Comparison of ENCODE assay signal across 13 cellular contexts in the genomic region with DNA sequence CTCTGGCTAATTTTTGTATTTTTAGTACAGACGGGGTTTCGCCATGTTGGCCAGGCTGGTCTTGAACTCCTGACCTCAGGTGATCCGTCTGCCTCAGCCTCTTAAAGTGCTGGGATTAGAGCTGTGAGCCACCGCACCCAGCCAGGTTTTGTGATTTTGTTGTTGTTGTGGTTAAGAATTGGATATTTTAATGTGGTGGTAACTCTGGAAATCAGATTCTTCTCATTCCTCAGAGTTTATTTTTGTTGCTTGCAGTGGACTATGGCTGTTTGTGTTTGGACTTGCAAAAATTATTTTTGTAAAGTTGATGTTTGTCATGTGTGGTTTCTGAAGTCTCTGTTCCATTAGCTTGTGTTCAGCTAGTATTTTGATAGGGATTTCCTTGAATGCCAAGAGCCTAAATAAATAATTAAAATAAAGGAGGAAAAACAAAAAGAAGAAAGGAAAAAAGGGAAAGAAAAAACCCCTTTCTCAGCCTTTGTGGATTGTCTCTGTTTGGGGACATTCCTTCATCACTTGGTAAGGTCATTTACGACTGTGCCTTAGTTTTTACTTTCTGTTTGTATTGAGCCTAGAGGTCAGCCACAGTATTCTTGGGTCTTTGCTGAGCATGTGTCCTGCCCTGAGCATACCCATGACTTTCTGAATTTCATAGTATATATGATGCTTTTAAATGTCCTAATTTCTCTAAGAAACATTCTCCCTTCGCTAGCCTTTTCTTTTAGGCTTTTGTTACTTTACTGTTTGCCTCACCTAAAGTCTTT. TPM values are rescaled to one million over a fixed set of nuclear protein-coding genes. Genes with fewer than 3 reads are reported as not detected.
DNase-seq lines count a peak whose midpoint lies in the region; ATAC-seq, FAIRE-seq and TF ChIP-seq lines count a peak whose summit lies in the region.
"Had no signal": no experiment of that assay in that cellular context is flagged by ENCODE, and none has a peak within 500 bp of the region (broad histone marks: within the 10 kb centered on the region; RNA-seq: fewer than 3 reads in every experiment).

No MANE protein-coding gene starts in this region.

- DNase-seq in AG08396 (ENCODE audit: low spot score) (peak; percentile 28), GM04503 (ENCODE audit: low read depth) (peak; percentile 77), astrocyte (ENCODE audit: low read depth) (peak; percentile 58), left lobe of liver (ENCODE audit: low spot score) (no peak), iPS-NIHi7 (ENCODE audit: extremely low spot score) (no peak), SK-N-DZ (ENCODE audit: low spot score) (no peak), DMS79 (lab: John Stamatoyannopoulos, UW) (no peak)
- DNase-seq: Caco-2; gastrocnemius medialis; NCI-H1092; NCI-H226; stimulated activated naive CD4-positive, alpha-beta T cell had no signal

- FAIRE-seq in astrocyte (lab: Jason Lieb, UNC): no peak

- peak overlapping the region; percentile 10 for H3K27ac ChIP-seq in astrocyte (ENCODE audit: low read depth, low read length)
- H3K27ac ChIP-seq: gastrocnemius medialis had no signal

- H3K9ac ChIP-seq in astrocyte (ENCODE audit: low read length): no peak overlapping the region

- peaks cover 4% of the 10 kb centered on the region for H3K9me3 Mint-ChIP-seq in astrocyte (ENCODE audit: unreplicated experiment)

- no peak for TF ChIP-seq CTCF in astrocyte (IDR thresholded peaks at IDR 0.05; ENCODE audit: insufficient read depth, low read depth, low read length)

- H2AFZ ChIP-seq in astrocyte (ENCODE audit: low read depth, low read length): no peak overlapping the region

- H3K27me3 Mint-ChIP-seq in astrocyte (ENCODE audit: low read depth, unreplicated experiment): no peaks in the 10 kb centered on the region

- no peaks in the 10 kb centered on the region for H3K27me3 ChIP-seq in astrocyte (ENCODE audit: insufficient read depth, low read length)
- H3K27me3 ChIP-seq: gastrocnemius medialis had no signal

- peak overlapping the region; percentile 34 for H3K4me2 ChIP-seq in astrocyte (ENCODE audit: low read length)

- no peaks in the 10 kb centered on the region for H3K36me3 ChIP-seq in astrocyte (ENCODE audit: insufficient read depth, low read length)
- H3K36me3 ChIP-seq: gastrocnemius medialis had no signal

- H3K36me3 Mint-ChIP-seq in astrocyte (ENCODE audit: low read depth, unreplicated experiment): peaks cover 21% of the 10 kb centered on the region

- peak; percentile 67 for ATAC-seq in left lobe of liver
- no peak for ATAC-seq in GM19397 (IDR thresholded peaks at IDR 0.05; ENCODE audit: unreplicated experiment)
- ATAC-seq: gastrocnemius medialis had no signal

- H3K9me3 ChIP-seq in astrocyte (ENCODE audit: insufficient read depth, low read depth, low read length): no peaks in the 10 kb centered on the region
- H3K9me3 ChIP-seq: gastrocnemius medialis had no signal

- H3K79me2 ChIP-seq in astrocyte (ENCODE audit: insufficient read depth, low read length): peaks cover 62% of the 10 kb centered on the region

- H3K4me3 ChIP-seq in astrocyte (ENCODE audit: insufficient read depth, low read depth, low read length): no peak overlapping the region
- H3K4me3 ChIP-seq: gastrocnemius medialis had no signal

- H4K20me1 ChIP-seq in astrocyte (ENCODE audit: insufficient read depth, low read length): peaks cover 19% of the 10 kb centered on the region

- H3K4me1 Mint-ChIP-seq in astrocyte (ENCODE audit: low read depth, unreplicated experiment): peaks cover 15% of the 10 kb centered on the region

- H3K4me3 Mint-ChIP-seq in astrocyte (ENCODE audit: unreplicated experiment): no peak overlapping the region

- no peak overlapping the region for H3K27ac Mint-ChIP-seq in astrocyte (ENCODE audit: unreplicated experiment)

- peaks cover 12% of the 10 kb centered on the region for H3K4me1 ChIP-seq in astrocyte (ENCODE audit: insufficient read depth, low read length)
- H3K4me1 ChIP-seq: Caco-2, gastrocnemius medialis had no signal

RNA-seq across cellular contexts. Expression of a gene that starts 37.3 kb away (rescaled TPM):
- 39.0 and 51.2 TPM in 2 replicates for total RNA-seq in astrocyte
- total RNA-seq in left lobe of liver: 15.0 TPM
- 51.4 and 62.6 TPM in 2 replicates for polyA plus RNA-seq in SK-N-DZ (2014; cell fraction: cytosol; rRNA removed)
- 33.8 and 57.4 TPM in 2 replicates for polyA plus RNA-seq in SK-N-DZ (2014; cell fraction: nucleus; rRNA removed)

Comparison
In these comparisons a context has a peak if more than half of its experiments do, and no peak if none do; other contexts are left out.
1. DNase-seq: peak in AG08396 (single experiment), GM04503 (single experiment) and astrocyte (single experiment); none in left lobe of liver (single experiment), iPS-NIHi7 (single experiment), SK-N-DZ (single experiment) and DMS79 (single experiment).